ENCODE assay signal across 1 cellular context in the genomic region with DNA sequence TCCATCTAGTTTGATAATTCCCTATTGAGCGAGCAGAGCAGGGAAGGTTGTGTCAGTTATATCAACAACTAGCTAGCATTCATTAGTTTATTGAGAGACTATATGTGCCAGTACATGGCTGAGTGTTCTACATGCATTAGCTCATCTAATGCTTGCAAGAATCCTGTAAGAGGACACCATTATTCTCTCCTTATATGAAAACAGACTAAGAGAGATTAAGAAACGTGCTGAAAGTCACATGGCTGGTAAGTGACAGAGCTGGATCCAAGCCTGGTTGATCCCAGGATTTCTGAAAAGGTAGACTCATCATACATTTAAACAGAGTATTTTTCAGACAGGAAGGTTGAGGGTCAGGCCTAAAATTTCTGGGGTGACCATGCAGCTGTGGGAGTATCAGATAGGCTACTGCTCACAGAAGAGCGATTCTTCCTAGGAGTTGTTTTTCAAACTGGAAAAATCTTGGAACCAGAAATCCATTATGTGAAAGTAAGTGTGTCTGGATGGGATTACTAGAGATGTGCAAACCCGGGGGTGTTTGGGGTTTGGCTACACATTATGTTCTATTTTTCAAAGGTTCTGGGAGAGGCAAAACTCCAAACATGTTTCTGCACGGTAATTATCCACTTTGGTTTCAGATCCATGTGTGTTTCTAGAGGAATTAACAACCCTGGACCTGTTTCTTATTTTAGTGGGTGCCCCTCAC.
A peak's percentile ranks its signal among the peaks of the same experiment; 100 is the strongest.
TF ChIP-seq lines count a peak whose summit lies in the region.

No MANE protein-coding gene starts in this region.

TF ChIP-seq in HEK293, 187 proteins besides CTCF, POLR2A, EP300 and RAD21:
- TF ChIP-seq PRDM10 (tag by site-specific recombination; IDR thresholded peaks at IDR 0.05) (peak; percentile 30; the same call in 1 of the 2 replicates), ZNF10 (tag by site-specific recombination; IDR thresholded peaks at IDR 0.05) (no peak)
